9 cellular contexts compared by ENCODE assay signal in genomic region chr17:12342609-12343248, GRCh38.
DNase-seq lines count a peak whose midpoint lies in the region; ATAC-seq, FAIRE-seq and TF ChIP-seq lines count a peak whose summit lies in the region.
"Had no signal": no experiment of that assay in that cellular context is flagged by ENCODE, and none has a peak within 500 bp of the region (broad histone marks: within the 10 kb centered on the region; RNA-seq: fewer than 3 reads in every experiment).

No MANE protein-coding gene starts in this region.

- H3K79me2 ChIP-seq in HCT116 (ENCODE audit: insufficient read depth, low read length) (no peaks in the 10 kb centered on the region), GM12878 (ENCODE audit: control insufficient read depth, insufficient read depth, low read length) (no peaks in the 10 kb centered on the region), osteoblast (ENCODE audit: insufficient read depth, low read length) (no peaks in the 10 kb centered on the region)

- no peak overlapping the region for H3K4me3 ChIP-seq in HCT116 (replicated peaks in 1 of 2; ENCODE audit: low read depth in 1 of 2, low read length in 2 of 2)
- H3K4me3 ChIP-seq in GM12878 = no peak overlapping the region
- H3K4me3 ChIP-seq in osteoblast (ENCODE audit: insufficient read depth, low read length) = no peak overlapping the region

- WGBS in GM12878 (ENCODE audit: insufficient coverage, insufficient replicate concordance, low lambda C conversion rate, missing lambda C conversion rate) = 10% methylated on average over 7 of the region's 7 CpGs

- in situ Hi-C loops in GM12878 (cut with MboI) = loop anchor here (10.0 kb wide), 1 partner anchor 322 kb away; the partner anchor contains the start of gene MYOCD

- peak; percentile 22 to 85 (median 71); a peak in 5 of 6 replicates for TF ChIP-seq CTCF in HCT116 (IDR thresholded peaks at IDR 0.05 in 2 of 3, conservative IDR thresholded peaks at IDR 0.05 in 1 of 3; ENCODE audit: borderline replicate concordance in 1 of 3, insufficient read depth in 1 of 3, low read depth in 2 of 3, low read length in 2 of 3)
- peak; percentile 44 to 58 (median 46) for TF ChIP-seq CTCF in GM12878 (IDR thresholded peaks at IDR 0.05 in 2 of 3, conservative IDR thresholded peaks at IDR 0.05 in 1 of 3; ENCODE audit: control insufficient read depth in 2 of 3, extremely low read depth in 1 of 3, insufficient read depth in 1 of 3, low read depth in 3 of 3, low read length in 3 of 3)
- TF ChIP-seq CTCF in osteoblast (IDR thresholded peaks at IDR 0.05; ENCODE audit: extremely low read depth, low read depth, low read length) = peak; percentile 38

- H3K36me3 ChIP-seq in HCT116 (ENCODE audit: control insufficient read depth in 1 of 2, insufficient read depth in 2 of 2, low read length in 2 of 2) (no peaks in the 10 kb centered on the region), GM12878 (ENCODE audit: control insufficient read depth in 2 of 2, insufficient read depth in 2 of 2, low read length in 1 of 2) (no peaks in the 10 kb centered on the region), osteoblast (ENCODE audit: insufficient read depth, low read length) (no peaks in the 10 kb centered on the region)

- DNase-seq in DMS 273 (lab: John Stamatoyannopoulos, UW; ENCODE audit: unreplicated experiment) (peak; percentile 63), DMS 273 treated with DMSO at 0.1 percent for 48 hours (lab: John Stamatoyannopoulos, UW) (no peak), HCT116 (ENCODE audit: low read depth, low spot score) (peak; percentile 8), GM12878 (ENCODE audit: low read depth, low spot score) (no peak), osteoblast (ENCODE audit: insufficient read length, low spot score, missing footprints) (no peak)
- no peak for DNase-seq in NK-92 treated with Interleukin-12 subunit alpha and Interleukin-12 subunit beta, amount 100 ng/mL, for 24 hours (lab: John Stamatoyannopoulos, UW)
- DNase-seq in stimulated activated naive CD4-positive, alpha-beta T cell (lab: John Stamatoyannopoulos, UW) = no peak
- DNase-seq: caudate nucleus had no signal

- POLR2A ChIA-PET in HCT116 (lab: Charles Lee) = interaction anchor here (0.8 kb wide), 1 partner anchor 400 kb away, joined by 3 read pairs; no protein-coding TSS in a partner anchor
- POLR2A ChIA-PET in GM12878 (lab: Charles Lee) = interaction anchor here (0.7 kb wide), 1 partner anchor 324 kb away, joined by 4 read pairs; no protein-coding TSS in a partner anchor

- ATAC-seq in HCT116 (peak; percentile 82), GM12878 (peak; percentile 75), HG03439 (IDR thresholded peaks at IDR 0.05; ENCODE audit: unreplicated experiment) (no peak)

- H3K9me2 ChIP-seq in HCT116 (ENCODE audit: insufficient read depth) = no peaks in the 10 kb centered on the region

- SMC1A ChIA-PET in GM12878 (lab: Charles Lee; ENCODE audit: uncharacterized antibody, unreplicated experiment) = interaction anchor here (0.9 to 2.0 kb wide), 9 partner anchors 10 to 399 kb away, joined by 3 to 11 read pairs (median 3); no protein-coding TSS in a partner anchor

- H3K9ac ChIP-seq in HCT116 (ENCODE audit: low read length) (no peak overlapping the region), GM12878 (ENCODE audit: control insufficient read depth, insufficient read depth, low read length) (no peak overlapping the region)

- H3K4me2 ChIP-seq in HCT116 (ENCODE audit: low read length) (no peak overlapping the region), GM12878 (ENCODE audit: control insufficient read depth, insufficient read depth) (no peak overlapping the region), osteoblast (ENCODE audit: insufficient read depth, low read length) (no peak overlapping the region)

- no peaks in the 10 kb centered on the region for H3K9me3 ChIP-seq in HCT116 (ENCODE audit: control insufficient read depth in 1 of 2, insufficient read depth in 1 of 2, low read depth in 1 of 2, low read length in 2 of 2)
- H3K9me3 ChIP-seq in GM12878 (replicated peaks; ENCODE audit: control insufficient read depth, insufficient read depth, low read length) = no peaks in the 10 kb centered on the region
- H3K9me3 ChIP-seq in osteoblast (ENCODE audit: low read depth, low read length) = no peaks in the 10 kb centered on the region

- TF ChIP-seq RAD21 in HCT116 (IDR thresholded peaks at IDR 0.05; ENCODE audit: low read depth) (peak; percentile 45), GM12878 (IDR thresholded peaks at IDR 0.05; ENCODE audit: insufficient read depth, low read depth, low read length) (peak; percentile 69)

- no peaks in the 10 kb centered on the region for H3K4me1 ChIP-seq in HCT116 (ENCODE audit: control insufficient read depth in 1 of 2, insufficient read depth in 2 of 2, low read length in 2 of 2)
- H3K4me1 ChIP-seq in GM12878 (ENCODE audit: control insufficient read depth, insufficient read depth, low read length) = no peaks in the 10 kb centered on the region
- no peaks in the 10 kb centered on the region for H3K4me1 ChIP-seq in osteoblast (ENCODE audit: insufficient read depth, low read length)

- BruUV-seq in HCT116 (replicated peaks; lab: Mats Ljungman, UMichigan) = no TSS peak
- BruUV-seq in GM12878 (replicated peaks; lab: Mats Ljungman, UMichigan) = no TSS peak

- peak; percentile 31 for FAIRE-seq in GM12878 (lab: Jason Lieb, UNC)

- CTCF ChIA-PET in HCT116 (lab: Charles Lee) = interaction anchor here (0.7 to 3.4 kb wide), 13 partner anchors 10 to 660 kb away, joined by 3 to 32 read pairs (median 4); no protein-coding TSS in a partner anchor
- CTCF ChIA-PET in GM12878 (lab: Yijun Ruan, JAX) = interaction anchor here (0.6 to 2.9 kb wide), 18 partner anchors 12 to 660 kb away, joined by 3 to 25 read pairs (median 4); partner anchors contain the start of gene MYOCD

- H2AFZ ChIP-seq in HCT116 (ENCODE audit: low read depth, low read length, poor library complexity, severe bottlenecking) = no peak overlapping the region
- H2AFZ ChIP-seq in GM12878 (ENCODE audit: control insufficient read depth, low read depth, low read length) = no peak overlapping the region
- H2AFZ ChIP-seq in osteoblast (ENCODE audit: low read length) = no peak overlapping the region

- RAD21 ChIA-PET in HCT116 (lab: Charles Lee; ENCODE audit: low non-redundant PET in 1 of 2, low total read pairs in 2 of 2, uncharacterized antibody in 2 of 2, unreplicated experiment in 2 of 2) (interaction anchor here in 1 of 2 experiments (1.1 kb wide), 1 partner anchor 325 kb away, joined by 3 read pairs; no protein-coding TSS in a partner anchor), GM12878 (lab: Charles Lee; ENCODE audit: unreplicated experiment) (interaction anchor here (0.7 to 1.7 kb wide), 8 partner anchors 75 to 400 kb away, joined by 3 to 14 read pairs (median 4); no protein-coding TSS in a partner anchor)

- no peak for TF ChIP-seq POLR2A in HCT116 (IDR thresholded peaks at IDR 0.05; ENCODE audit: borderline replicate concordance, extremely low read depth, insufficient read depth, insufficient read length)
- TF ChIP-seq POLR2A in GM12878 (IDR thresholded peaks at IDR 0.05; ENCODE audit: low read depth, low read length) = no peak

- no peak overlapping the region for H3K27ac ChIP-seq in HCT116 (ENCODE audit: low read depth, low read length)
- H3K27ac ChIP-seq in GM12878 (ENCODE audit: control insufficient read depth, insufficient read depth) = no peak overlapping the region
- H3K27ac ChIP-seq in osteoblast (ENCODE audit: low read depth, low read length) = no peak overlapping the region

- intact Hi-C loops in HCT116 (cut with micrococcal nuclease) (loop anchor here (1.0 to 2.0 kb wide), 3 partner anchors 325 to 660 kb away; no protein-coding TSS in a partner anchor), GM12878 (cut with micrococcal nuclease; ENCODE audit: unreplicated experiment) (loop anchor here (2.0 to 5.0 kb wide), 2 partner anchors 324 to 400 kb away; no protein-coding TSS in a partner anchor)

- H4K20me1 ChIP-seq in HCT116 (ENCODE audit: insufficient read depth) (no peaks in the 10 kb centered on the region), GM12878 (ENCODE audit: control insufficient read depth, insufficient read depth) (no peaks in the 10 kb centered on the region), osteoblast (ENCODE audit: insufficient read depth, low read length) (no peaks in the 10 kb centered on the region)

- TF ChIP-seq EP300 in GM12878 (IDR thresholded peaks at IDR 0.05; ENCODE audit: borderline replicate concordance in 1 of 2, control insufficient read depth in 1 of 2, low read depth in 2 of 2, low read length in 2 of 2) = no peak

- H3K27me3 ChIP-seq in HCT116 (ENCODE audit: insufficient read depth, low read length) (peaks cover 18% of the 10 kb centered on the region), GM12878 (replicated peaks in 1 of 2; ENCODE audit: control insufficient read depth in 2 of 2, insufficient read depth in 2 of 2, low read length in 1 of 2) (no peaks in the 10 kb centered on the region), osteoblast (ENCODE audit: insufficient read depth, low read length) (no peaks in the 10 kb centered on the region)

TF ChIP-seq in HCT116, 20 proteins besides CTCF, POLR2A, EP300 and RAD21 (continues in another document):
- no peak for TF ChIP-seq SRF (IDR thresholded peaks at IDR 0.05; ENCODE audit: low read depth)
- TF ChIP-seq ATF3 (IDR thresholded peaks at IDR 0.05) = no peak
- TF ChIP-seq CBX3 (IDR thresholded peaks at IDR 0.05; ENCODE audit: low read depth) = no peak
- TF ChIP-seq EZH2phosphoT487 (IDR thresholded peaks at IDR 0.05; ENCODE audit: borderline replicate concordance) = no peak
- no peak for TF ChIP-seq ZNF274 (IDR thresholded peaks at IDR 0.05; ENCODE audit: low read depth, low read length)
- TF ChIP-seq SIN3A (IDR thresholded peaks at IDR 0.05; ENCODE audit: low read depth) = no peak

TF ChIP-seq in GM12878, 131 proteins besides CTCF, POLR2A, EP300 and RAD21:
- TF ChIP-seq NFIC (IDR thresholded peaks at IDR 0.05; ENCODE audit: low read depth, low read length) (no peak), SMC3 (IDR thresholded peaks at IDR 0.05; ENCODE audit: borderline replicate concordance, low read length) (peak; percentile 69; the same call in 1 of the 2 replicates)

Comparison
In these comparisons a context has a peak if more than half of its experiments do, and no peak if none do; other contexts are left out.
1. DNase-seq: peak in DMS 273 (single experiment) and HCT116 (single experiment); none in DMS 273 treated with DMSO at 0.1 percent for 48 hours (single experiment), GM12878 (single experiment), osteoblast (single experiment), NK-92 treated with Interleukin-12 subunit alpha and Interleukin-12 subunit beta, amount 100 ng/mL, for 24 hours (single experiment) and stimulated activated naive CD4-positive, alpha-beta T cell (0 of 6).
2. Peak in every context shown above with its lines, with median percentiles within 50 percentile points of each other: CTCF ChIP-seq.